ENCODE assay signal across 37 cellular contexts in genomic region chr5:175236176-175236575, GRCh38.
"Had no signal": no experiment of that assay in that cellular context is flagged by ENCODE, and none has a peak within 500 bp of the region (broad histone marks: within the 10 kb centered on the region; RNA-seq: fewer than 3 reads in every experiment).

No MANE protein-coding gene starts in this region.

- H3K27me3 Mint-ChIP-seq: activated B cell treated with CpG ODN at 0.5 μM for 24 hours had no signal

- H3K4me1 ChIP-seq: adrenal gland had no signal

- H3K36me3 ChIP-seq: adrenal gland, cardiac muscle cell had no signal

- H3K27ac ChIP-seq: adrenal gland, cardiac muscle cell, VCaP had no signal

- ATAC-seq: activated CD8-positive, alpha-beta T cell treated with anti-CD3 and anti-CD28 coated beads for 36 hours; activated naive CD4-positive, alpha-beta T cell treated with anti-CD3 and anti-CD28 coated beads, Interleukin-2, amount 50 U/mL, for 72 hours; activated T-cell treated with anti-CD3 and anti-CD28 coated beads, Interleukin-2, amount 50 U/mL, for 4 hours; activated T-cell treated with anti-CD3 and anti-CD28 coated beads, Interleukin-2, amount 50 U/mL, for 72 hours; activated T-helper 17 cell treated with anti-CD3 and anti-CD28 coated beads, Interleukin-2, amount 50 U/mL, for 72 hours had no signal

- H3K4me3 ChIP-seq: adrenal gland, cardiac muscle cell had no signal

- H3K4me1 Mint-ChIP-seq: activated B cell treated with CpG ODN at 0.5 μM for 24 hours; activated CD4-positive, alpha-beta T cell treated with anti-CD3 and anti-CD28 coated beads, Interleukin-2, amount 10 ng/mL, durations not matched to agents 24 days and 14 days; activated naive CD8-positive, alpha-beta T cell treated with anti-CD3 and anti-CD28 coated beads for 36 hours; activated T-helper 17 cell treated with anti-CD3 and anti-CD28 coated beads, Interleukin-2, amount 50 U/mL, for 72 hours; central memory CD8-positive, alpha-beta T cell had no signal

- FAIRE-seq: TTC549 had no signal

- H3K27me3 ChIP-seq: adrenal gland had no signal

- H3K9me3 ChIP-seq: adrenal gland had no signal

- H3K27ac Mint-ChIP-seq: activated B cell treated with CpG ODN at 0.5 μM for 24 hours; activated CD4-positive, alpha-beta memory T cell treated with anti-CD3 and anti-CD28 coated beads for 36 hours; activated CD4-positive, alpha-beta T cell treated with anti-CD3 and anti-CD28 coated beads, Interleukin-2, amount 10 ng/mL, durations not matched to agents 24 days and 14 days; activated CD8-positive, alpha-beta T cell treated with anti-CD3 and anti-CD28 coated beads for 36 hours; activated naive CD4-positive, alpha-beta T cell treated with anti-CD3 and anti-CD28 coated beads for 36 hours; activated naive CD4-positive, alpha-beta T cell treated with anti-CD3 and anti-CD28 coated beads, Interleukin-2, amount 50 U/mL, for 72 hours; activated naive CD8-positive, alpha-beta T cell treated with anti-CD3 and anti-CD28 coated beads for 36 hours; activated T-cell treated with anti-CD3 and anti-CD28 coated beads, Interleukin-2, amount 50 U/mL, for 72 hours; activated T-helper 1 cell treated with anti-CD3 and anti-CD28 coated beads, Interleukin-12 subunit alpha, Interleukin-12 subunit beta, Interleukin-2, Interleukin-4 antibody, amounts not matched to agents 30 ng/mL and 10 ng/mL and 1 ng/mL, durations not matched to agents 14 hours and 24 hours and 36 hours; activated T-helper 17 cell treated with anti-CD3 and anti-CD28 coated beads, Interleukin-2, amount 50 U/mL, for 72 hours; T-helper 1 cell treated with Interleukin-12 subunit alpha and Interleukin-12 subunit beta and Interleukin-4 antibody, amounts not matched to agents 30 μg/mL and 1 μg/mL, for 36 hours; T-helper 2 cell treated with Interferon-gamma antibody and Interleukin-4, amounts not matched to agents 5 μg/mL and 100 μg/mL, for 36 hours had no signal

- H3K36me3 Mint-ChIP-seq: activated CD4-positive, alpha-beta memory T cell treated with anti-CD3 and anti-CD28 coated beads for 36 hours; activated naive CD4-positive, alpha-beta T cell treated with anti-CD3 and anti-CD28 coated beads, Interleukin-2, amount 50 U/mL, for 72 hours; activated naive CD8-positive, alpha-beta T cell treated with anti-CD3 and anti-CD28 coated beads for 36 hours; brain had no signal

- DNase-seq: activated B cell treated with CpG ODN at 0.5 μM for 24 hours; activated CD4-positive, alpha-beta memory T cell treated with anti-CD3 and anti-CD28 coated beads for 36 hours; activated CD4-positive, alpha-beta T cell treated with anti-CD3 and anti-CD28 coated beads for 4 hours; activated CD4-positive, alpha-beta T cell treated with anti-CD3 and anti-CD28 coated beads, Interleukin-2, amount 10 ng/mL, durations not matched to agents 24 days and 14 days; activated CD4-positive, alpha-beta T cell treated with anti-CD3 and anti-CD28 coated beads, Interleukin-2, amount 50 U/mL, for 1 hour; activated CD4-positive, alpha-beta T cell treated with anti-CD3 and anti-CD28 coated beads, Interleukin-2, amount 50 U/mL, for 4 hours; activated CD4-positive, CD25-positive, alpha-beta regulatory T cell treated with anti-CD3 and anti-CD28 coated beads, Interleukin-2, amount 50 U/mL, for 72 hours; activated CD8-positive, alpha-beta memory T cell treated with anti-CD3 and anti-CD28 coated beads, Interleukin-2, amount 50 U/mL, for 4 hours; activated CD8-positive, alpha-beta T cell treated with anti-CD3 and anti-CD28 coated beads for 36 hours; activated effector memory CD4-positive, alpha-beta T cell treated with anti-CD3 and anti-CD28 coated beads, Interleukin-2, amount 50 U/mL, for 16 hours; activated gamma-delta T cell treated with Interleukin-2 at 50 U/mL for 16 hours; activated naive CD4-positive, alpha-beta T cell; activated naive CD4-positive, alpha-beta T cell treated with anti-CD3 and anti-CD28 coated beads for 36 hours; activated naive CD4-positive, alpha-beta T cell treated with anti-CD3 and anti-CD28 coated beads, Interleukin-2, amount 50 U/mL, for 16 hours; activated naive CD8-positive, alpha-beta T cell treated with anti-CD3 and anti-CD28 coated beads for 36 hours; activated T-cell treated with anti-CD3 and anti-CD28 coated beads for 4 hours; activated T-cell treated with anti-CD3 and anti-CD28 coated beads, Interleukin-2, amount 50 U/mL, for 1 hour; activated T-cell treated with anti-CD3 and anti-CD28 coated beads, Interleukin-2, amount 50 U/mL, for 4 hours; activated T-cell treated with anti-CD3 and anti-CD28 coated beads, Interleukin-2, amount 50 U/mL, for 72 hours; adrenal gland; amniotic stem cell; aorta; caudate nucleus; cerebellar nuclear complex; T-helper 1 cell; T-helper 2 cell; T-helper 9 cell had no signal

- H3K9me3 Mint-ChIP-seq: activated B cell treated with CpG ODN at 0.5 μM for 24 hours; activated CD4-positive, alpha-beta memory T cell treated with anti-CD3 and anti-CD28 coated beads for 36 hours; activated CD4-positive, alpha-beta T cell treated with anti-CD3 and anti-CD28 coated beads, Interleukin-2, amount 10 ng/mL, durations not matched to agents 24 days and 14 days; activated CD8-positive, alpha-beta T cell treated with anti-CD3 and anti-CD28 coated beads for 36 hours; activated naive CD4-positive, alpha-beta T cell treated with anti-CD3 and anti-CD28 coated beads for 36 hours; activated naive CD4-positive, alpha-beta T cell treated with anti-CD3 and anti-CD28 coated beads, Interleukin-2, amount 50 U/mL, for 72 hours; activated naive CD8-positive, alpha-beta T cell treated with anti-CD3 and anti-CD28 coated beads for 36 hours; activated T-cell treated with anti-CD3 and anti-CD28 coated beads, Interleukin-2, amount 50 U/mL, for 4 hours; activated T-cell treated with anti-CD3 and anti-CD28 coated beads, Interleukin-2, amount 50 U/mL, for 72 hours; activated T-helper 1 cell treated with anti-CD3 and anti-CD28 coated beads, Interleukin-12 subunit alpha, Interleukin-12 subunit beta, Interleukin-2, Interleukin-4 antibody, amounts not matched to agents 30 ng/mL and 10 ng/mL and 1 ng/mL, durations not matched to agents 14 hours and 24 hours and 36 hours; activated T-helper 17 cell treated with anti-CD3 and anti-CD28 coated beads, Interleukin-2, amount 50 U/mL, for 72 hours; central memory CD8-positive, alpha-beta T cell; T-helper 1 cell treated with Interleukin-12 subunit alpha and Interleukin-12 subunit beta and Interleukin-4 antibody, amounts not matched to agents 30 μg/mL and 1 μg/mL, for 36 hours; T-helper 2 cell treated with Interferon-gamma antibody and Interleukin-4, amounts not matched to agents 5 μg/mL and 100 μg/mL, for 36 hours had no signal

- H3K4me3 Mint-ChIP-seq: activated B cell treated with CpG ODN at 0.5 μM for 24 hours; activated CD4-positive, alpha-beta memory T cell treated with anti-CD3 and anti-CD28 coated beads for 36 hours; activated CD4-positive, alpha-beta T cell treated with anti-CD3 and anti-CD28 coated beads, Interleukin-2, amount 10 ng/mL, durations not matched to agents 24 days and 14 days; activated CD8-positive, alpha-beta T cell treated with anti-CD3 and anti-CD28 coated beads for 36 hours; activated naive CD4-positive, alpha-beta T cell treated with anti-CD3 and anti-CD28 coated beads for 36 hours; activated naive CD8-positive, alpha-beta T cell treated with anti-CD3 and anti-CD28 coated beads for 36 hours; activated T-cell treated with anti-CD3 and anti-CD28 coated beads, Interleukin-2, amount 50 U/mL, for 4 hours; activated T-cell treated with anti-CD3 and anti-CD28 coated beads, Interleukin-2, amount 50 U/mL, for 72 hours; activated T-helper 1 cell treated with anti-CD3 and anti-CD28 coated beads, Interleukin-12 subunit alpha, Interleukin-12 subunit beta, Interleukin-2, Interleukin-4 antibody, amounts not matched to agents 30 ng/mL and 10 ng/mL and 1 ng/mL, durations not matched to agents 14 hours and 24 hours and 36 hours; activated T-helper 17 cell treated with anti-CD3 and anti-CD28 coated beads, Interleukin-2, amount 50 U/mL, for 72 hours; brain; central memory CD8-positive, alpha-beta T cell; T-helper 1 cell treated with Interleukin-12 subunit alpha and Interleukin-12 subunit beta and Interleukin-4 antibody, amounts not matched to agents 30 μg/mL and 1 μg/mL, for 36 hours; T-helper 2 cell treated with Interferon-gamma antibody and Interleukin-4, amounts not matched to agents 5 μg/mL and 100 μg/mL, for 36 hours had no signal
